8 cellular contexts compared by ENCODE assay signal in the genomic region with DNA sequence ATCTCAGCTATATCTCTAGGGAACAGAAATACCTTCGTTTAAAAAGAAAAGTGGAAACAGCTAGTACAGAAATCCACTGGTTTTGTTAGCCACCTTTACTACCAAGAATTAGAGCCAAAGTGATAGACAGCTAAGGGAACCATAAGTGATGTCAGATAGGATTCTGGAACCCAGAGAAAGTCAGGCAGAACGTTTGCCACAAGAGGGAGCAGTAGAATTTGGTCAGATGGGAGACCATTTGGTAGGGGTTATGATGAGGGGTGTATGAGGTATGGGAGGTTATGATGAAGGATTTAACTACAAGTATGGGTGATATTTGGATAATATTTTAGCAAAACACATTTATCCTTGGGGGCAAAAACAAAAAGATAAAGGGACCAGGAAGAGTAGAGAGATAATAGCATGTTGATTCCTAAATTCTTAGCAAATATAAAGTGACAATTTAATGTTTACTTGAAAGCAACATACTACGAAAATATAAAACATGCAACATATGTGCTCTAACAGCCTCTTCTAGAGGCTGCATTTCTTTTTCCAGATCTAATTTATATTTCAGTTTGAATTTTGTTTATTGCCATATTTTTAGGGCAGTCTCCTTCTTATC. TPM values are rescaled to one million over a fixed set of nuclear protein-coding genes. Genes with fewer than 3 reads are reported as not detected.
DNase-seq lines count a peak whose midpoint lies in the region; ATAC-seq and TF ChIP-seq lines count a peak whose summit lies in the region.

No MANE protein-coding gene starts in this region.

- no peak for ATAC-seq in stimulated activated naive CD8-positive, alpha-beta T cell treated with anti-CD3 and anti-CD28 coated beads, Interleukin-15, Interleukin-2, amounts not matched to agents 100 U/mL and 50 U/mL, for 24 hours
- no peak for ATAC-seq in natural killer cell

- no peak overlapping the region for H3K9ac ChIP-seq in parathyroid adenoma

- H3K9me3 ChIP-seq in A673 (ENCODE audit: low read depth, low read length, poor library complexity, severe bottlenecking) (no peaks in the 10 kb centered on the region), parathyroid adenoma (ENCODE audit: control insufficient read depth, low read length) (no peaks in the 10 kb centered on the region), vagina (no peaks in the 10 kb centered on the region)

- TF ChIP-seq CTCF in A673 (conservative IDR thresholded peaks at IDR 0.05; ENCODE audit: low read depth, low read length) (peak; percentile 70), GM13976 (IDR thresholded peaks at IDR 0.05; ENCODE audit: borderline replicate concordance, control extremely low read depth, extremely low read depth, insufficient read depth, missing control alignments) (no peak), parathyroid adenoma (IDR thresholded peaks at IDR 0.05) (peak; percentile 5), vagina (IDR thresholded peaks at IDR 0.05) (no peak), natural killer cell (IDR thresholded peaks at IDR 0.05) (no peak)

- POLR2A ChIA-PET in A673 (lab: Charles Lee; ENCODE audit: low non-redundant PET): no interaction called here

- no peak overlapping the region for H2AFZ ChIP-seq in parathyroid adenoma

- H3K27me3 ChIP-seq in A673 (replicated peaks; ENCODE audit: insufficient read depth, low read depth, low read length, poor library complexity): peaks cover 80% of the 10 kb centered on the region
- H3K27me3 ChIP-seq in parathyroid adenoma (ENCODE audit: control insufficient read depth, insufficient read depth, low read length): no peaks in the 10 kb centered on the region
- H3K27me3 ChIP-seq in vagina: no peaks in the 10 kb centered on the region

- DNase-seq in A673 (ENCODE audit: low spot score) (peak; percentile 44), GM13976 (ENCODE audit: low spot score) (peak; percentile 16), NCI-H2196 treated with DMSO at 0.1 percent for 48 hours (lab: John Stamatoyannopoulos, UW; ENCODE audit: unreplicated experiment) (peak; percentile 31), caudate nucleus (lab: John Stamatoyannopoulos, UW) (peak in 4 of 61 donors; percentile 18 to 30 (median 24)), vagina (ENCODE audit: extremely low spot score in 2 of 2) (no peak), natural killer cell (no peak)
- no peak for DNase-seq in stimulated activated naive CD8-positive, alpha-beta T cell treated with anti-CD3 and anti-CD28 coated beads, Interleukin-15, Interleukin-2, amounts not matched to agents 100 U/mL and 50 U/mL, for 24 hours

- intact Hi-C loops in A673 (cut with micrococcal nuclease; ENCODE audit: unreplicated experiment) (loop anchor here (5.0 kb wide), 1 partner anchor 1249 kb away; no protein-coding TSS in a partner anchor), vagina (cut with DNase I) (no loop called here), natural killer cell (cut with micrococcal nuclease) (no loop called here)

- peaks cover 6% of the 10 kb centered on the region in 2 donors for H3K4me1 Mint-ChIP-seq in natural killer cell

- no peak overlapping the region for H3K4me2 ChIP-seq in parathyroid adenoma (ENCODE audit: low read length)

- no TSS peak for BruUV-seq in A673 (replicated peaks; lab: Mats Ljungman, UMichigan)

- H3K36me3 ChIP-seq in A673 (ENCODE audit: insufficient read depth, low read length, poor library complexity, severe bottlenecking) (no peaks in the 10 kb centered on the region), parathyroid adenoma (ENCODE audit: control insufficient read depth, insufficient read depth, low read length) (no peaks in the 10 kb centered on the region), vagina (no peaks in the 10 kb centered on the region)

- H3K4me1 ChIP-seq in A673 (ENCODE audit: insufficient read depth, low read length, poor library complexity, severe bottlenecking): no peaks in the 10 kb centered on the region
- H3K4me1 ChIP-seq in parathyroid adenoma: no peaks in the 10 kb centered on the region
- H3K4me1 ChIP-seq in vagina: peaks cover 12% of the 10 kb centered on the region

- in situ Hi-C loops in GM13976 (cut with MboI; ENCODE audit: low sequenced_read_pairs, unreplicated experiment): no loop called here

- CTCF ChIA-PET in A673 (lab: Charles Lee): interaction anchor here (0.7 kb wide), 2 partner anchors 14 to 1253 kb away, joined by 4 read pairs; no protein-coding TSS in a partner anchor

- H3K27me3 Mint-ChIP-seq in natural killer cell (ENCODE audit: low read depth in 2 of 2): peaks cover 19 to 29% of the 10 kb centered on the region in 2 donors

- H3K4me3 Mint-ChIP-seq in natural killer cell: no peak overlapping the region

- H3K36me3 Mint-ChIP-seq in natural killer cell: peaks cover 7% of the 10 kb centered on the region

- H3K27ac Mint-ChIP-seq in natural killer cell: no peak overlapping the region

- no peak overlapping the region for H3K4me3 ChIP-seq in A673 (ENCODE audit: low read depth, low read length, poor library complexity, severe bottlenecking)
- H3K4me3 ChIP-seq in parathyroid adenoma (ENCODE audit: low read depth, low read length): no peak overlapping the region
- H3K4me3 ChIP-seq in vagina: no peak overlapping the region

- TF ChIP-seq POLR2A in vagina (IDR thresholded peaks at IDR 0.05): no peak

- no peaks in the 10 kb centered on the region for H3K79me2 ChIP-seq in parathyroid adenoma

- peaks cover 2% of the 10 kb centered on the region in 2 donors for H3K9me3 Mint-ChIP-seq in natural killer cell

- H3K27ac ChIP-seq in A673 (ENCODE audit: low read depth, low read length, poor library complexity, severe bottlenecking): no peak overlapping the region
- H3K27ac ChIP-seq in caudate nucleus (ENCODE audit: low read depth, low read length): peak overlapping the region; percentile 36
- H3K27ac ChIP-seq in parathyroid adenoma: no peak overlapping the region
- H3K27ac ChIP-seq in vagina: no peak overlapping the region

RNA-seq across cellular contexts. Expression of gene SLC8A1, which starts 3.3 kb away (rescaled TPM):
- total RNA-seq in A673 (2021) (not detected in 2 replicates), vagina (40.8 TPM), natural killer cell (1 to 10 TPM; 1.4 to 4.7 (median 3.6) TPM)

Comparison
In these comparisons a context has a peak if more than half of its experiments do, and no peak if none do; other contexts are left out.
1. DNase-seq: peak in A673 (single experiment), GM13976 (single experiment) and NCI-H2196 treated with DMSO at 0.1 percent for 48 hours (single experiment); none in vagina (0 of 2), stimulated activated naive CD8-positive, alpha-beta T cell treated with anti-CD3 and anti-CD28 coated beads, Interleukin-15, Interleukin-2, amounts not matched to agents 100 U/mL and 50 U/mL, for 24 hours (single experiment) and natural killer cell (single experiment).
2. CTCF ChIP-seq: peak in A673 (single experiment) and parathyroid adenoma (single experiment); none in GM13976 (single experiment), vagina (0 of 3) and natural killer cell (single experiment).